Comparison of ENCODE assay signal across 8 cellular contexts in the genomic region with DNA sequence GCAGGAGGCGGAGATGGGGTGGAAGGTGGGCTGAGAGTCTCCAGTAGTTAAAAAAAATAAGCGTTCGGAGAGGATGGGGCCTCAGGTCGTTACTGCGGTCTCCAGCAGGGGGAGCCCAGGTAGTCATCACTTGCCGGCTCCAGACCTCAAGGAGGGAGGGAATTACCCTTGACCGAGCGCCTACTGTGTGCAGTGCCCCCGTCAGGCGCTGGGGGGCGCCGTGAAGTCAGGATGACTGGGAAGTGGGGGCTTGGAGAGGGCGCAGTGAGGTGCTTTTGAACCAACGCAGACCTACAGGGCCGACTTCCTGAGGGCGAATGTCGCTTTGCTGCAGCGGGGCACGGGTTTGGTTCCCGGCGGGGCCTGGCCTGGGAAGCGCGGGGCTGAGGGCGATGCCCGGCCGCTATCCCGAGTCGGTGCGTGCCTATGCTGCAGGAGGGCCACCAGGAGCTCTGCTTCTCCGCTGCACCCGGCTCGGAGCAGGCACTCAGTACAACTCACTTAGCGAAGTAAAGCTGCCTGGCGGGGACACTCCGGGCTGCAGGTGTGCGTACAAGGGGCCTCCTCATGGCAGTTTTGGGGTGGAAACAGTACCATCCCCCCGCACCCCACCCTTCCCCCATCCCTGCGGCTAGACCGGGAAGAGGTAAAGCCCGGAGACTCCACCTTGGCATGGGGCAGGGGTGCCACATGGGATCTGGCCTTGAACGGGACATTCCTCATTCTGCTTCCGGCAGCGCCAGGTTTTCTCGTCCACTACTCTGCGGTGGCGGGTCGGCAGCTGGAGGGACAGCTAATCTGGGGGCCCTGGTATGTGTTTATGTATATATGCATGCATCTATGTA.
DNase-seq lines count a peak whose midpoint lies in the region; ATAC-seq and TF ChIP-seq lines count a peak whose summit lies in the region.

No MANE protein-coding gene starts in this region.

- TF ChIP-seq CTCF in heart left ventricle (IDR thresholded peaks at IDR 0.05): peak; percentile 44 to 74 (median 64)

- H3K4me3 ChIP-seq in SJCRH30 (no peak overlapping the region), heart left ventricle (no peak overlapping the region)

- H3K9me3 ChIP-seq in SJCRH30 (replicated peaks) (no peaks in the 10 kb centered on the region), heart left ventricle (no peaks in the 10 kb centered on the region)

- H3K36me3 ChIP-seq in SJCRH30: no peaks in the 10 kb centered on the region
- H3K36me3 ChIP-seq in heart left ventricle: no peaks in the 10 kb centered on the region

- ATAC-seq in GM21717 (IDR thresholded peaks at IDR 0.05; ENCODE audit: unreplicated experiment) (peak; percentile 75), heart left ventricle (peak; percentile 25 to 57 (median 42)), sciatic nerve (peak; percentile 24), GM19397 (IDR thresholded peaks at IDR 0.05; ENCODE audit: unreplicated experiment) (no peak)

- in situ Hi-C loops in G401 (cut with HindIII; ENCODE audit: low sequenced_read_pairs): no loop called here
- in situ Hi-C loops in KBM-7 (cut with MboI; ENCODE audit: low pct_unique_long_range_greater_than_20kb, low sequenced_read_pairs): no loop called here

- intact Hi-C loops in heart left ventricle (cut with DNase I) (loop anchor here in 2 of 10 donors (5.0 kb wide), 2 partner anchors 54 to 209 kb away; no protein-coding TSS in a partner anchor), sciatic nerve (cut with DNase I) (no loop called here)

- 5 to 9% (median 6%) methylated on average over 37 to 47 of the region's 47 CpGs for WGBS in heart left ventricle, 4 donors

- H3K27ac ChIP-seq in SJCRH30 (no peak overlapping the region), heart left ventricle (no peak overlapping the region)

- peaks cover 5% of the 10 kb centered on the region; the same call in 1 of the 2 replicates for H3K27me3 ChIP-seq in SJCRH30
- H3K27me3 ChIP-seq in heart left ventricle: peaks cover 36 to 100% (median 81%) of the 10 kb centered on the region in 9 donors

- no peak for TF ChIP-seq POLR2A in heart left ventricle (IDR thresholded peaks at IDR 0.05)

- H3K4me1 ChIP-seq in SJCRH30: no peaks in the 10 kb centered on the region
- H3K4me1 ChIP-seq in heart left ventricle: peaks cover 0 to 2% (median 0%) of the 10 kb centered on the region in 12 donors

- DNase-seq in G401 (ENCODE audit: low spot score) (peak; percentile 68), KBM-7 (peak; percentile 95), SJCRH30 (peak; percentile 65 to 73), activated gamma-delta T cell (lab: John Stamatoyannopoulos, UW) (peak; percentile 24), heart left ventricle (peak in 3 of 5 donors; percentile 30), sciatic nerve (ENCODE audit: low spot score) (no peak)
